ENCODE assay signal across 8 cellular contexts in genomic region chr11:128694618-128695481, GRCh38. TPM values are rescaled to one million over a fixed set of nuclear protein-coding genes. Genes with fewer than 3 reads are reported as not detected.
DNase-seq lines count a peak whose midpoint lies in the region; ATAC-seq and TF ChIP-seq lines count a peak whose summit lies in the region.

No MANE protein-coding gene starts in this region.

- H3K27ac Mint-ChIP-seq in activated CD8-positive, alpha-beta T cell treated with anti-CD3 and anti-CD28 coated beads for 36 hours = peak overlapping the region; percentile 97

- no peak for TF ChIP-seq CTCF in activated CD8-positive, alpha-beta T cell treated with anti-CD3 and anti-CD28 coated beads for 36 hours (IDR thresholded peaks at IDR 0.05)
- no peak for TF ChIP-seq CTCF in fibroblast of villous mesenchyme (IDR thresholded peaks at IDR 0.05; ENCODE audit: insufficient read depth, low read depth, low read length)

- CTCF ChIA-PET in activated CD8-positive, alpha-beta T cell treated with anti-CD3 and anti-CD28 coated beads for 36 hours (lab: Charles Lee) = interaction anchor here (1.3 to 1.8 kb wide), 5 partner anchors 16 to 136 kb away, joined by 3 to 7 read pairs (median 4); no protein-coding TSS in a partner anchor

- intact Hi-C loops in activated CD8-positive, alpha-beta T cell treated with anti-CD3 and anti-CD28 coated beads for 36 hours (cut with micrococcal nuclease) = loop anchor here (5.0 kb wide), 2 partner anchors 37 to 62 kb away; no protein-coding TSS in a partner anchor
- intact Hi-C loops in posterior vena cava (cut with DNase I) = no loop called here

- H3K4me1 Mint-ChIP-seq in activated CD8-positive, alpha-beta T cell treated with anti-CD3 and anti-CD28 coated beads for 36 hours (ENCODE audit: low read depth) = peaks cover 42% of the 10 kb centered on the region

- H3K36me3 Mint-ChIP-seq in activated CD8-positive, alpha-beta T cell treated with anti-CD3 and anti-CD28 coated beads for 36 hours (ENCODE audit: low read depth) = peaks cover 21% of the 10 kb centered on the region

- peak overlapping the region; percentile 92 for H3K4me3 Mint-ChIP-seq in activated CD8-positive, alpha-beta T cell treated with anti-CD3 and anti-CD28 coated beads for 36 hours

- no peaks in the 10 kb centered on the region for H3K9me3 Mint-ChIP-seq in activated CD8-positive, alpha-beta T cell treated with anti-CD3 and anti-CD28 coated beads for 36 hours

- peak overlapping the region; percentile 77 for H3K4me3 ChIP-seq in fibroblast of villous mesenchyme (ENCODE audit: low read depth, low read length)

- POLR2A ChIA-PET in activated CD8-positive, alpha-beta T cell treated with anti-CD3 and anti-CD28 coated beads for 36 hours (lab: Charles Lee) = interaction anchor here (0.8 to 2.1 kb wide), 16 partner anchors 9 to 179 kb away, joined by 3 to 12 read pairs (median 4); no protein-coding TSS in a partner anchor

- ATAC-seq in GM18502 (IDR thresholded peaks at IDR 0.05; ENCODE audit: poor library complexity, unreplicated experiment) (peak; percentile 9), HG02973 (IDR thresholded peaks at IDR 0.05; ENCODE audit: unreplicated experiment) (peak; percentile 12)
- ATAC-seq in activated CD8-positive, alpha-beta T cell treated with anti-CD3 and anti-CD28 coated beads for 36 hours = peak; percentile 15

- peaks cover 10% of the 10 kb centered on the region for H3K27me3 Mint-ChIP-seq in activated CD8-positive, alpha-beta T cell treated with anti-CD3 and anti-CD28 coated beads for 36 hours

- peak; percentile 45 for DNase-seq in activated CD8-positive, alpha-beta T cell treated with anti-CD3 and anti-CD28 coated beads for 36 hours
- peak; percentile 31 for DNase-seq in fibroblast of villous mesenchyme (ENCODE audit: low read depth)
- peak; percentile 83 for DNase-seq in posterior vena cava (ENCODE audit: low spot score)
- DNase-seq in NCI-H345 (lab: John Stamatoyannopoulos, UW) = no peak
- DNase-seq in NCI-H128 (lab: John Stamatoyannopoulos, UW; ENCODE audit: unreplicated experiment) = no peak
- DNase-seq in DMS79 (lab: John Stamatoyannopoulos, UW) = no peak

RNA-seq across cellular contexts. Expression of gene FLI1, which starts 1.0 kb away (rescaled TPM):
- 10 to 100 TPM; 43.8 to 47.8 TPM for total RNA-seq in activated CD8-positive, alpha-beta T cell treated with anti-CD3 and anti-CD28 coated beads for 36 hours
- 6.9 and 10.6 TPM in 2 replicates for total RNA-seq in fibroblast of villous mesenchyme
- total RNA-seq in posterior vena cava = 10 to 100 TPM; 25.3 to 29.7 TPM

Comparison
In these comparisons a context has a peak if more than half of its experiments do, and no peak if none do; other contexts are left out.
1. DNase-seq: peak in activated CD8-positive, alpha-beta T cell treated with anti-CD3 and anti-CD28 coated beads for 36 hours (single experiment), fibroblast of villous mesenchyme (single experiment) and posterior vena cava (single experiment); none in NCI-H345 (single experiment), NCI-H128 (single experiment) and DMS79 (single experiment).
2. Peak in every context shown above with its lines, with median percentiles within 50 percentile points of each other: ATAC-seq.